23 cellular contexts compared by ENCODE assay signal in the genomic region with DNA sequence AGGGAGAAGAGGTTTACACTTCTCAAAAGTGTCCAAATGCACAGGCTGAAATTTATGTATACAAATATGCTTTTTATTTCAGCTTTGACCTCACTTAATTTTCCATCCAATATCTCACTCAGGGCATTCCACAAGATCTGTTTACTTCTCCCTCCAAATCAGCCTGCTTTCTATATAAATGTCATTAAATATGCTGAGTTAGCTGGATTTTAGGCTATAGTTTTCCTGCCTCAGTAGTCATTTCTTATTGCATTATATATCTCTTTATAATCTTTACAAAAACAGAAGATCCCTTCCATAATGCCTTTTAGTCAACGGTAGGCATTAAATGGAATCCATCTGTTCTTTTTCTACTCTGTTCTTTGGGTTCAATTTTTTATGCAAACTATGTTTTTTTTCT.
DNase-seq lines count a peak whose midpoint lies in the region; ATAC-seq, FAIRE-seq and TF ChIP-seq lines count a peak whose summit lies in the region.
"Had no signal": no experiment of that assay in that cellular context is flagged by ENCODE, and none has a peak within 500 bp of the region (broad histone marks: within the 10 kb centered on the region; RNA-seq: fewer than 3 reads in every experiment).

No MANE protein-coding gene starts in this region.

- H2BK15ac ChIP-seq in IMR-90 (ENCODE audit: low read depth, low read length) (no peak overlapping the region), H1 (ENCODE audit: low read length) (no peak overlapping the region)

- BruUV-seq in HepG2 (replicated peaks; lab: Mats Ljungman, UMichigan) (no TSS peak), IMR-90 (replicated peaks; lab: Mats Ljungman, UMichigan) (no TSS peak)

- H3K27ac ChIP-seq in HepG2 (ENCODE audit: extremely low read length, insufficient read depth, low read length) (no peak overlapping the region), right lobe of liver (no peak overlapping the region), IMR-90 (ENCODE audit: insufficient read depth, low read length) (no peak overlapping the region), H1 (ENCODE audit: low read depth, low read length) (no peak overlapping the region)
- H3K27ac ChIP-seq: 22Rv1, BLaER1 had no signal

- CTCF ChIA-PET in HepG2 (lab: Yijun Ruan, JAX; ENCODE audit: low intra/inter-chr PET ratio, low total read pairs): no interaction called here
- CTCF ChIA-PET in IMR-90 (lab: Yijun Ruan, JAX): no interaction called here
- CTCF ChIA-PET in H1 (lab: Charles Lee; ENCODE audit: partially characterized antibody): no interaction called here

- FAIRE-seq in HepG2 (lab: Jason Lieb, UNC) (no peak), H1 (lab: Jason Lieb, UNC) (no peak)
- FAIRE-seq: G401.6, GM12891, GM19239 had no signal

- H3K9me3 ChIP-seq in HepG2 (ENCODE audit: low read length) (no peaks in the 10 kb centered on the region), right lobe of liver (no peaks in the 10 kb centered on the region), IMR-90 (ENCODE audit: control insufficient read depth, insufficient read depth, low read length) (no peaks in the 10 kb centered on the region), H1 (ENCODE audit: insufficient read depth in 2 of 2, low read depth in 1 of 2, low read length in 1 of 2) (no peaks in the 10 kb centered on the region)
- H3K9me3 ChIP-seq: BE2C, BLaER1 had no signal

- H3K36me3 ChIP-seq in HepG2 (replicated peaks in 1 of 2; ENCODE audit: control insufficient read depth in 1 of 2, insufficient read depth in 2 of 2, low read length in 2 of 2) (no peaks in the 10 kb centered on the region), right lobe of liver (no peaks in the 10 kb centered on the region), IMR-90 (ENCODE audit: control insufficient read depth, insufficient read depth, low read length) (no peaks in the 10 kb centered on the region), H1 (ENCODE audit: control insufficient read depth in 2 of 4, insufficient read depth in 4 of 4, low read length in 3 of 4) (no peaks in the 10 kb centered on the region)
- H3K36me3 ChIP-seq: BE2C, BLaER1 had no signal

- H2AFZ ChIP-seq in HepG2 (ENCODE audit: low read length) (no peak overlapping the region), IMR-90 (replicated peaks; ENCODE audit: low read length, poor library complexity) (no peak overlapping the region), H1 (ENCODE audit: low read length) (no peak overlapping the region)

- dilution Hi-C loops in IMR-90 (cut with HindIII; ENCODE audit: low sequenced_read_pairs, unreplicated experiment): no loop called here

- H3K79me2 ChIP-seq in HepG2 (ENCODE audit: insufficient read depth, low read length) (no peaks in the 10 kb centered on the region), H1 (ENCODE audit: control insufficient read depth in 1 of 2, insufficient read depth in 2 of 2, low read length in 2 of 2) (no peaks in the 10 kb centered on the region)

- no peak overlapping the region for H2AK9ac ChIP-seq in IMR-90 (replicated peaks; ENCODE audit: low read depth, low read length, poor library complexity)

- TF ChIP-seq CTCF in HepG2 (CRISPR knock-in tag; IDR thresholded peaks at IDR 0.05) (no peak), right lobe of liver (IDR thresholded peaks at IDR 0.05) (no peak), IMR-90 (conservative IDR thresholded peaks at IDR 0.05; ENCODE audit: low read depth, low read length) (no peak), H1 (IDR thresholded peaks at IDR 0.05; ENCODE audit: control extremely low read depth in 1 of 3, insufficient read depth in 1 of 3, low read depth in 1 of 3, low read length in 3 of 3) (no peak)

- H4K91ac ChIP-seq in IMR-90 (ENCODE audit: insufficient read depth, low read depth, low read length) (no peak overlapping the region), H1 (replicated peaks; ENCODE audit: insufficient read length, low read length) (no peak overlapping the region)

- H2BK12ac ChIP-seq in H1 (ENCODE audit: low read depth, low read length): no peak overlapping the region

- no peaks in the 10 kb centered on the region for H3K79me1 ChIP-seq in IMR-90 (ENCODE audit: low read depth in 1 of 2, low read length in 2 of 2)
- H3K79me1 ChIP-seq in H1 (ENCODE audit: low read depth, low read length): no peaks in the 10 kb centered on the region

- no peak for TF ChIP-seq EP300 in HepG2 (IDR thresholded peaks at IDR 0.05; ENCODE audit: low read depth in 2 of 2, low read length in 2 of 2)
- no peak for TF ChIP-seq EP300 in HepG2 (CRISPR knock-in tag; IDR thresholded peaks at IDR 0.05; ENCODE audit: borderline replicate concordance)
- TF ChIP-seq EP300 in H1 (IDR thresholded peaks at IDR 0.05; ENCODE audit: borderline replicate concordance in 1 of 2, low read depth in 2 of 2, low read length in 2 of 2): no peak

- H2AK5ac ChIP-seq in IMR-90 (ENCODE audit: low read depth, low read length) (no peak overlapping the region), H1 (ENCODE audit: low read depth, low read length) (no peak overlapping the region)

- WGBS in HepG2 (ENCODE audit: low lambda C conversion rate): 0% methylated on average over 1 of the region's 1 CpG
- WGBS in right lobe of liver (ENCODE audit: insufficient coverage, low coverage, low lambda C conversion rate, missing lambda C conversion rate): 50% methylated on average over 1 of the region's 1 CpG
- no CpG with 5 or more reads among the region's 1 CpG for WGBS in IMR-90 (ENCODE audit: extremely low coverage in 2 of 2, insufficient read length in 1 of 2), 2 experiments
- WGBS in H1 (ENCODE audit: extremely low coverage in 1 of 2, insufficient coverage in 1 of 2, insufficient read length in 1 of 2, insufficient replicate concordance in 2 of 2, low coverage in 1 of 2, low lambda C conversion rate in 2 of 2, missing lambda C conversion rate in 1 of 2), 2 experiments: 89% methylated on average over 1 of the region's 1 CpG; no CpG with 5 or more reads in 1 of the 2 experiments

- no peak for ATAC-seq in HepG2
- ATAC-seq in right lobe of liver: no peak
- no peak for ATAC-seq in IMR-90 (ENCODE audit: low read depth)
- no peak for ATAC-seq in left ventricle myocardium superior

- no peak overlapping the region for H3K4me2 ChIP-seq in HepG2 (ENCODE audit: low read depth, low read length)
- no peak overlapping the region for H3K4me2 ChIP-seq in IMR-90 (ENCODE audit: low read depth, low read length)
- no peak overlapping the region for H3K4me2 ChIP-seq in H1 (ENCODE audit: insufficient read depth in 1 of 2, low read depth in 2 of 2, low read length in 2 of 2)
- H3K4me2 ChIP-seq: BLaER1 had no signal

- H3K9me1 ChIP-seq in IMR-90 (ENCODE audit: insufficient read depth, low read length): no peaks in the 10 kb centered on the region

- H2BK5ac ChIP-seq in IMR-90 (ENCODE audit: low read depth, low read length, poor library complexity, severe bottlenecking) (no peak overlapping the region), H1 (ENCODE audit: low read depth, low read length) (no peak overlapping the region)

- POLR2A ChIA-PET in HepG2 (lab: Yijun Ruan, JAX): no interaction called here
- POLR2A ChIA-PET in IMR-90 (lab: Charles Lee; ENCODE audit: unreplicated experiment): no interaction called here
- POLR2A ChIA-PET in H1 (lab: Charles Lee; ENCODE audit: partially characterized antibody): no interaction called here

- DNase-seq in HepG2 (ENCODE audit: low spot score) (no peak), right lobe of liver (no peak), IMR-90 (no peak), H1 (ENCODE audit: low read depth in 1 of 2, low spot score in 2 of 2) (no peak), SK-N-DZ (ENCODE audit: low spot score) (no peak), left ventricle myocardium superior (no peak), DMS53 (lab: John Stamatoyannopoulos, UW) (no peak)
- DNase-seq: ACHN; BE2C; C1 segment of cervical spinal cord; CD4-positive, alpha-beta memory T cell; CD4-positive, CD25-positive, alpha-beta regulatory T cell; CD8-positive, alpha-beta memory T cell; COR-L47; DMS 273 treated with DMSO at 0.1 percent for 48 hours; DMS153; DMS79 treated with DMSO at 0.1 percent for 48 hours; GF-D8 had no signal

- intact Hi-C loops in HepG2 (cut with micrococcal nuclease; ENCODE audit: unreplicated experiment): no loop called here
- intact Hi-C loops in right lobe of liver (cut with DNase I): no loop called here
- intact Hi-C loops in IMR-90 (cut with micrococcal nuclease): no loop called here
- intact Hi-C loops in left ventricle myocardium superior (cut with micrococcal nuclease): no loop called here

- H4K5ac ChIP-seq in IMR-90 (ENCODE audit: low read depth, low read length): no peak overlapping the region
- no peak overlapping the region for H4K5ac ChIP-seq in H1 (ENCODE audit: insufficient read length, low read depth, low read length)

- H3K27me3 ChIP-seq in HepG2 (ENCODE audit: control insufficient read depth in 1 of 2, insufficient read depth in 2 of 2, low read length in 2 of 2) (no peaks in the 10 kb centered on the region), right lobe of liver (no peaks in the 10 kb centered on the region), IMR-90 (ENCODE audit: control insufficient read depth, insufficient read depth, low read length) (no peaks in the 10 kb centered on the region), H1 (replicated peaks in 1 of 4; ENCODE audit: control insufficient read depth in 3 of 4, extremely low read depth in 1 of 4, insufficient read depth in 3 of 4, low read length in 3 of 4) (no peaks in the 10 kb centered on the region)
- H3K27me3 ChIP-seq: BE2C, BLaER1 had no signal

- H4K8ac ChIP-seq in IMR-90 (ENCODE audit: low read depth in 2 of 2, low read length in 2 of 2): no peak overlapping the region
- no peak overlapping the region for H4K8ac ChIP-seq in H1 (ENCODE audit: extremely low read depth, insufficient read depth, low read length)

- no peak overlapping the region for H3K23ac ChIP-seq in IMR-90 (ENCODE audit: low read depth, low read length)
- no peak overlapping the region for H3K23ac ChIP-seq in H1 (ENCODE audit: insufficient read length)

- no peak for TF ChIP-seq POLR2A in HepG2 (IDR thresholded peaks at IDR 0.05; ENCODE audit: insufficient read depth in 1 of 2, low read depth in 2 of 2, low read length in 2 of 2)
- TF ChIP-seq POLR2A in right lobe of liver (IDR thresholded peaks at IDR 0.05): no peak
- TF ChIP-seq POLR2A in IMR-90 (IDR thresholded peaks at IDR 0.05; ENCODE audit: low read depth, low read length): no peak
- no peak for TF ChIP-seq POLR2A in H1 (IDR thresholded peaks at IDR 0.05; ENCODE audit: control extremely low read depth in 1 of 2, low read depth in 2 of 2, low read length in 2 of 2)

- TF ChIP-seq RAD21 in HepG2 (CRISPR knock-in tag; IDR thresholded peaks at IDR 0.05) (no peak), IMR-90 (IDR thresholded peaks at IDR 0.05; ENCODE audit: low read length) (no peak), H1 (IDR thresholded peaks at IDR 0.05 in 1 of 2, conservative IDR thresholded peaks at IDR 0.05 in 1 of 2; ENCODE audit: low read depth in 2 of 2, low read length in 2 of 2) (no peak)

- H3K4ac ChIP-seq in IMR-90 (ENCODE audit: low read depth, low read length) (no peak overlapping the region), H1 (replicated peaks; ENCODE audit: insufficient read length, low read depth, low read length) (no peak overlapping the region)

- no peaks in the 10 kb centered on the region for H3K23me2 ChIP-seq in H1 (ENCODE audit: low read depth, low read length)

- H3K4me1 ChIP-seq in HepG2 (ENCODE audit: insufficient read depth, low read length) (no peaks in the 10 kb centered on the region), right lobe of liver (no peaks in the 10 kb centered on the region), IMR-90 (ENCODE audit: control insufficient read depth, insufficient read depth, low read length) (no peaks in the 10 kb centered on the region), H1 (replicated peaks in 1 of 4; ENCODE audit: control insufficient read depth in 3 of 4, insufficient read depth in 4 of 4, low read length in 3 of 4) (no peaks in the 10 kb centered on the region)
- H3K4me1 ChIP-seq: BE2C, BLaER1 had no signal

- H3K18ac ChIP-seq in IMR-90 (ENCODE audit: low read depth, low read length) (no peak overlapping the region), H1 (ENCODE audit: extremely low read depth, low read length) (no peak overlapping the region)

- no peak overlapping the region for H3K4me3 ChIP-seq in HepG2 (replicated peaks in 1 of 3; ENCODE audit: insufficient read depth in 1 of 3, low read depth in 2 of 3, low read length in 3 of 3)
- H3K4me3 ChIP-seq in right lobe of liver: no peak overlapping the region
- no peak overlapping the region for H3K4me3 ChIP-seq in IMR-90 (ENCODE audit: insufficient read depth, low read depth, low read length)
- no peak overlapping the region for H3K4me3 ChIP-seq in H1 (ENCODE audit: extremely low read depth in 1 of 4, insufficient read depth in 2 of 4, low read depth in 3 of 4, low read length in 4 of 4)
- H3K4me3 ChIP-seq: BLaER1 had no signal

- H2BK20ac ChIP-seq in IMR-90 (ENCODE audit: low read depth, low read length) (no peak overlapping the region), H1 (ENCODE audit: low read length) (no peak overlapping the region)

- in situ Hi-C loops in HepG2 (cut with HindIII; ENCODE audit: extremely low pct_ligation_motif_present, low pct_unique_long_range_greater_than_20kb) (no loop called here), IMR-90 (cut with MboI; ENCODE audit: low sequenced_read_pairs) (no loop called here)

- no peak overlapping the region for H3K56ac ChIP-seq in IMR-90 (ENCODE audit: extremely low read depth, insufficient read depth, low read length)
- H3K56ac ChIP-seq in H1 (replicated peaks; ENCODE audit: insufficient read length, low read depth, low read length): no peak overlapping the region

- H4K20me1 ChIP-seq in HepG2 (ENCODE audit: insufficient read depth, low read length) (no peaks in the 10 kb centered on the region), IMR-90 (ENCODE audit: insufficient read depth, low read length) (no peaks in the 10 kb centered on the region), H1 (replicated peaks in 1 of 2; ENCODE audit: control insufficient read depth in 1 of 2, insufficient read depth in 2 of 2, low read length in 2 of 2) (no peaks in the 10 kb centered on the region)
- H4K20me1 ChIP-seq: BLaER1 had no signal

- H3K14ac ChIP-seq in IMR-90 (replicated peaks; ENCODE audit: low read depth, low read length) (no peak overlapping the region), H1 (ENCODE audit: insufficient read length) (no peak overlapping the region)

- no peak overlapping the region for H3K9ac ChIP-seq in HepG2 (ENCODE audit: insufficient read depth, low read depth, low read length)
- H3K9ac ChIP-seq in IMR-90 (ENCODE audit: low read depth, low read length): no peak overlapping the region
- no peak overlapping the region for H3K9ac ChIP-seq in H1 (replicated peaks in 1 of 4; ENCODE audit: extremely low read depth in 1 of 4, low read depth in 3 of 4, low read length in 3 of 4)
- H3K9ac ChIP-seq: BLaER1 had no signal

- H2BK120ac ChIP-seq in IMR-90 (ENCODE audit: low read depth, low read length): no peak overlapping the region
- no peak overlapping the region for H2BK120ac ChIP-seq in H1 (replicated peaks; ENCODE audit: low read depth, low read length)

Comparison
In these comparisons a context has a peak if more than half of its experiments do, and no peak if none do; other contexts are left out.
1. Of the 41 proteins assayed by ChIP-seq in both HepG2 and H1: peak only in HepG2: none; only in H1: none; in both: MAFK; in neither: 40.